11 cellular contexts compared by ENCODE assay signal in the genomic region with DNA sequence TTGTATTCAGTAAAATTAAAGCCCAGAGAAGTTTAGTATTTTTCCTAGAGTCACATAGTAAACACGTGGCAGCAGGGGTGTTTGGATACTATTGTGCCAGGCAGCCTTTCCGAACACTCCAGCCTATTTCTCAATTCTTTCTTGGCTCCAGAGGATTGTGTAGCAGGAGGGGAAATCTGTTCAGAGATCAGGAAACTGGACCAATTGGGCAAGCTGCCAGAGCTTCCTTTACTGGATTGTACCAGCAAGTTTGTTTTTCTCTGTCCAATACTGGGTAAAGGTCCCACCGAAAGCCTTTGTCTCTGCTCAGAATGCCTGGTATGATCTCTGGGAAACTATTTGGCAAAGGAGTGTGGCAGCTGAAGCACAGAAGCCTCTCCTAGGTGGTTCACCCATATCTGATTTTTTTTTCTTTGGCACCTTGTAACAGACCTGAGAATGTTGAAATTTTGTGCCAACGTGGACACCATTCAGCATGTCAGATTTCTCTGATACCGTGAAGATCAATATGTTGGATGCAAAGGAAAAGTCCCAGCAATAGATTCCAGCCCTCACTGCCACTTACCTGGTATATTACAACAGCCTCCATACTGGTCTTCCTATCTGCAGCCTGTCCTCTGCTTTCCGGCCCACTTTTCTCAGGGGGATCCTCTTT.
DNase-seq lines count a peak whose midpoint lies in the region; ATAC-seq and TF ChIP-seq lines count a peak whose summit lies in the region.
"Had no signal": no experiment of that assay in that cellular context is flagged by ENCODE, and none has a peak within 500 bp of the region (broad histone marks: within the 10 kb centered on the region; RNA-seq: fewer than 3 reads in every experiment).

No MANE protein-coding gene starts in this region.

- H3K4me3 ChIP-seq in fibroblast of villous mesenchyme (ENCODE audit: low read depth, low read length) = no peak overlapping the region

- H3K27ac ChIP-seq in 22Rv1 = 0 out of 2 replicates have a peak overlapping the region, but pooled peaks have one; percentile 16
- H3K27ac ChIP-seq: HL-60 had no signal

- no peak for TF ChIP-seq CTCF in 22Rv1 (IDR thresholded peaks at IDR 0.05)
- no peak for TF ChIP-seq CTCF in fibroblast of villous mesenchyme (IDR thresholded peaks at IDR 0.05; ENCODE audit: insufficient read depth, low read depth, low read length)

- no peak for ATAC-seq in GM19324 (IDR thresholded peaks at IDR 0.05; ENCODE audit: low FRiP score, unreplicated experiment)
- no peak for ATAC-seq in GM18502 (IDR thresholded peaks at IDR 0.05; ENCODE audit: poor library complexity, unreplicated experiment)

- peak; percentile 58 for DNase-seq in NCI-H82 treated with DMSO at 0.1 percent for 48 hours (lab: John Stamatoyannopoulos, UW; ENCODE audit: unreplicated experiment)
- peak; percentile 47 for DNase-seq in fibroblast of villous mesenchyme (ENCODE audit: low read depth)
- peak in 47 of 56 donors; percentile 1 to 90 (median 26) for DNase-seq in nucleus accumbens (lab: John Stamatoyannopoulos, UW)
- DNase-seq in NCI-H2227 (lab: John Stamatoyannopoulos, UW; ENCODE audit: unreplicated experiment) = no peak
- DNase-seq in AML-193 (lab: John Stamatoyannopoulos, UW) = no peak
- DNase-seq: activated CD4-positive, alpha-beta T cell treated with anti-CD3 and anti-CD28 coated beads for 4 hours; kidney glomerular epithelial cell had no signal

Comparison
In these comparisons a context has a peak if more than half of its experiments do, and no peak if none do; other contexts are left out.
1. DNase-seq: peak in NCI-H82 treated with DMSO at 0.1 percent for 48 hours (single experiment), fibroblast of villous mesenchyme (single experiment) and nucleus accumbens (47 of 56); none in NCI-H2227 (single experiment) and AML-193 (0 of 2).